In genomic region chr3:42730706-42731420, GRCh38 we compare ENCODE assay signal across 16 cellular contexts. TPM values are rescaled to one million over a fixed set of nuclear protein-coding genes. Genes with fewer than 3 reads are reported as not detected.
"Had no signal": no experiment of that assay in that cellular context is flagged by ENCODE, and none has a peak within 500 bp of the region (broad histone marks: within the 10 kb centered on the region; RNA-seq: fewer than 3 reads in every experiment).

No MANE protein-coding gene starts in this region.

- H3K4me1 ChIP-seq: left lung, right lobe of liver, SJSA1 had no signal

- H3K27ac Mint-ChIP-seq: activated naive CD4-positive, alpha-beta T cell treated with anti-CD3 and anti-CD28 coated beads for 36 hours; activated T-cell treated with anti-CD3 and anti-CD28 coated beads, Interleukin-2, amount 50 U/mL, for 72 hours had no signal

- H3K4me3 ChIP-seq: body of pancreas, left lung, right lobe of liver, SJSA1, suprapubic skin had no signal

- H3K9me3 Mint-ChIP-seq: activated naive CD4-positive, alpha-beta T cell treated with anti-CD3 and anti-CD28 coated beads for 36 hours; activated T-cell treated with anti-CD3 and anti-CD28 coated beads, Interleukin-2, amount 50 U/mL, for 72 hours had no signal

- H3K4me3 Mint-ChIP-seq: activated naive CD4-positive, alpha-beta T cell treated with anti-CD3 and anti-CD28 coated beads for 36 hours; activated T-cell treated with anti-CD3 and anti-CD28 coated beads, Interleukin-2, amount 50 U/mL, for 72 hours had no signal

- H3K27ac ChIP-seq: left lung, right lobe of liver, SJSA1, suprapubic skin had no signal

- DNase-seq: activated CD4-positive, alpha-beta T cell treated with anti-CD3 and anti-CD28 coated beads, Interleukin-2, amount 50 U/mL, for 48 hours; activated naive CD4-positive, alpha-beta T cell treated with anti-CD3 and anti-CD28 coated beads for 36 hours; activated T-cell treated with anti-CD3 and anti-CD28 coated beads, Interleukin-2, amount 50 U/mL, for 72 hours; body of pancreas; dermis blood vessel endothelial cell; right lobe of liver; stimulated activated CD4-positive, alpha-beta T cell treated with anti-CD3 and anti-CD28 coated beads, Interleukin-2, amount 100 ng/mL, for 24 hours; stimulated activated naive CD4-positive, alpha-beta T cell; SW 1271 had no signal

- ATAC-seq: activated CD4-positive, CD25-positive, alpha-beta regulatory T cell treated with anti-CD3 and anti-CD28 coated beads, Interleukin-2, amount 50 U/mL, for 24 hours; activated T-cell treated with anti-CD3 and anti-CD28 coated beads, Interleukin-2, amount 50 U/mL, for 72 hours; left lung had no signal

- H3K27me3 ChIP-seq: body of pancreas, left lung, right lobe of liver, SJSA1, suprapubic skin had no signal

- H3K9me3 ChIP-seq: body of pancreas, left lung, right lobe of liver, SJSA1, suprapubic skin had no signal

- H3K36me3 ChIP-seq: left lung, right lobe of liver, SJSA1, suprapubic skin had no signal

RNA-seq across cellular contexts. Expression of gene HHATL, which starts 28.3 kb away (rescaled TPM):
- total RNA-seq: activated naive CD4-positive, alpha-beta T cell treated with anti-CD3 and anti-CD28 coated beads for 36 hours; activated T-cell treated with anti-CD3 and anti-CD28 coated beads, Interleukin-2, amount 50 U/mL, for 72 hours; dermis blood vessel endothelial cell; glomerular endothelial cell; SJSA1 had no signal
- polyA plus RNA-seq: neural cell had no signal

RNA-seq across cellular contexts. Expression of gene KLHL40, which starts 45.5 kb away (rescaled TPM):
- total RNA-seq: activated naive CD4-positive, alpha-beta T cell treated with anti-CD3 and anti-CD28 coated beads for 36 hours; activated T-cell treated with anti-CD3 and anti-CD28 coated beads, Interleukin-2, amount 50 U/mL, for 72 hours; body of pancreas; glomerular endothelial cell; left lung; SJSA1; suprapubic skin; ureter had no signal
- polyA plus RNA-seq: neural cell had no signal
